In the genomic region with DNA sequence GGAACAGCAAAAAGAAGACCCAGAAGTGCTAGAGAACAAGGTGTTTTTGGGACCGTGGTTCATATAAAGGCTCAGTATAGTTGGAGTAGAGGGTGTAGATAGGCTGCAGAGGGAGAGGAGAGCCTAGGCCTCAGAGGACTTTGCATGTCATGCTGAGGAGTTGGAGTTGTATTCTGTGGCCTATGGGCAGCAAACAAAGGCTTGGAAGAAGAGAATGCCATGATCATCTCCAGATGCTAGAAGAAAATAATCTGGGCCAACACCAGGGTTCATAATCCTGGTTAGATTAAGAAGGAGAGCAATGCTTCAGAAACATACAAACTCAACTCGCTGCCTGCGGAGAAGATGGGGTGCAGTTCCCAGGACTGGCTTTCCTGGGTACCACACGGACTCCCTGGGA, we compare ENCODE assay signal across 25 cellular contexts.
"Had no signal": no experiment of that assay in that cellular context is flagged by ENCODE, and none has a peak within 500 bp of the region (broad histone marks: within the 10 kb centered on the region; RNA-seq: fewer than 3 reads in every experiment).

No MANE protein-coding gene starts in this region.

- ATAC-seq: heart right ventricle; natural killer cell treated with Interleukin-12 subunit alpha and Interleukin-12 subunit beta and Interleukin-15 and Interleukin-18, amount 100 ng/mL, for 72 hours; stimulated activated naive CD8-positive, alpha-beta T cell treated with anti-CD3 and anti-CD28 coated beads, Interleukin-15, amount 100 ng/mL, for 72 hours had no signal

- H3K79me2 ChIP-seq: parathyroid adenoma had no signal

- H3K27ac Mint-ChIP-seq: endodermal cell; memory B cell; mesothelial cell of epicardium; naive B cell; natural killer cell treated with Interleukin-12 subunit alpha and Interleukin-12 subunit beta and Interleukin-15 and Interleukin-18, amount 100 ng/mL, for 72 hours; progenitor cell of endocrine pancreas had no signal

- H3K4me3 ChIP-seq: colonic mucosa, heart right ventricle, lung, mucosa of descending colon, right lobe of liver, suprapubic skin, transverse colon had no signal

- H3K27me3 ChIP-seq: colonic mucosa, heart right ventricle, right lobe of liver, suprapubic skin, transverse colon had no signal

- H3K36me3 Mint-ChIP-seq: memory B cell; naive B cell; natural killer cell treated with Interleukin-12 subunit alpha and Interleukin-12 subunit beta and Interleukin-15 and Interleukin-18, amount 100 ng/mL, for 72 hours had no signal

- H3K9me3 Mint-ChIP-seq: central memory CD8-positive, alpha-beta T cell; dendritic cell treated with granulocyte-macrophage colony-stimulating factor and Interleukin-4, amounts not matched to agents 40 ng/mL and 50 ng/mL, for 4 days; endodermal cell; memory B cell; natural killer cell treated with Interleukin-12 subunit alpha and Interleukin-12 subunit beta and Interleukin-15 and Interleukin-18, amount 100 ng/mL, for 72 hours; stimulated activated naive CD8-positive, alpha-beta T cell treated with anti-CD3 and anti-CD28 coated beads, Interleukin-15, amount 100 ng/mL, for 72 hours had no signal

- H3K9ac ChIP-seq: parathyroid adenoma had no signal

- DNase-seq: colonic mucosa; effector CD8-positive, alpha-beta T cell; endodermal cell; foreskin melanocyte; glutamatergic neuron; heart right ventricle; mucosa of descending colon; naive B cell; occipital lobe; right lobe of liver; stimulated activated CD4-positive, alpha-beta T cell treated with anti-CD3 and anti-CD28 coated beads, Interleukin-15, amount 100 ng/mL, for 24 hours; stimulated activated CD4-positive, alpha-beta T cell treated with anti-CD3 and anti-CD28 coated beads, Interleukin-2, amount 100 ng/mL, for 48 hours; stimulated activated naive CD4-positive, alpha-beta T cell; stimulated activated naive CD8-positive, alpha-beta T cell treated with anti-CD3 and anti-CD28 coated beads, Interleukin-15, amount 100 ng/mL, for 72 hours; transverse colon had no signal

- H2AFZ ChIP-seq: parathyroid adenoma had no signal

- H3K27ac ChIP-seq: colonic mucosa, epithelial cell of prostate, heart right ventricle, parathyroid adenoma, right lobe of liver, suprapubic skin, transverse colon had no signal

- H3K4me1 ChIP-seq: parathyroid adenoma, right lobe of liver had no signal

- H3K4me3 Mint-ChIP-seq: central memory CD8-positive, alpha-beta T cell; dendritic cell treated with granulocyte-macrophage colony-stimulating factor and Interleukin-4, amounts not matched to agents 40 ng/mL and 50 ng/mL, for 4 days; endodermal cell; memory B cell; mesothelial cell of epicardium; naive B cell; natural killer cell treated with Interleukin-12 subunit alpha and Interleukin-12 subunit beta and Interleukin-15 and Interleukin-18, amount 100 ng/mL, for 72 hours; stimulated activated naive CD8-positive, alpha-beta T cell treated with anti-CD3 and anti-CD28 coated beads, Interleukin-15, amount 100 ng/mL, for 72 hours had no signal

- H3K4me1 Mint-ChIP-seq: central memory CD8-positive, alpha-beta T cell; memory B cell; naive B cell; stimulated activated naive CD8-positive, alpha-beta T cell treated with anti-CD3 and anti-CD28 coated beads, Interleukin-15, amount 100 ng/mL, for 72 hours had no signal

- H3K36me3 ChIP-seq: colonic mucosa, heart right ventricle, right lobe of liver, suprapubic skin, transverse colon had no signal

- H3K9me3 ChIP-seq: colonic mucosa, mucosa of descending colon, right lobe of liver, suprapubic skin, transverse colon had no signal
